13 cellular contexts compared by ENCODE assay signal in genomic region chr7:2851499-2851898, GRCh38. TPM values are rescaled to one million over a fixed set of nuclear protein-coding genes. Genes with fewer than 3 reads are reported as not detected.
DNase-seq lines count a peak whose midpoint lies in the region; ATAC-seq and TF ChIP-seq lines count a peak whose summit lies in the region.
"Had no signal": no experiment of that assay in that cellular context is flagged by ENCODE, and none has a peak within 500 bp of the region (broad histone marks: within the 10 kb centered on the region; RNA-seq: fewer than 3 reads in every experiment).

No MANE protein-coding gene starts in this region.

- H3K9me3 Mint-ChIP-seq in activated naive CD4-positive, alpha-beta T cell treated with anti-CD3 and anti-CD28 coated beads, Interleukin-2, amount 10 ng/mL, durations not matched to agents 7 days and 5 days = no peaks in the 10 kb centered on the region
- H3K9me3 Mint-ChIP-seq in osteocyte (ENCODE audit: unreplicated experiment) = no peaks in the 10 kb centered on the region
- H3K9me3 Mint-ChIP-seq: GM23338 had no signal

- TF ChIP-seq CTCF in osteocyte (IDR thresholded peaks at IDR 0.05) = no peak

- H3K27ac Mint-ChIP-seq in activated naive CD4-positive, alpha-beta T cell treated with anti-CD3 and anti-CD28 coated beads, Interleukin-2, amount 10 ng/mL, durations not matched to agents 7 days and 5 days = peak overlapping the region; percentile 35
- H3K27ac Mint-ChIP-seq in osteocyte (ENCODE audit: unreplicated experiment) = peak overlapping the region; percentile 42
- H3K27ac Mint-ChIP-seq: GM23338, nephron had no signal

- no peaks in the 10 kb centered on the region for H3K36me3 Mint-ChIP-seq in activated naive CD4-positive, alpha-beta T cell treated with anti-CD3 and anti-CD28 coated beads, Interleukin-2, amount 10 ng/mL, durations not matched to agents 7 days and 5 days
- no peaks in the 10 kb centered on the region for H3K36me3 Mint-ChIP-seq in osteocyte (ENCODE audit: unreplicated experiment)

- no peaks in the 10 kb centered on the region for H3K27me3 Mint-ChIP-seq in activated naive CD4-positive, alpha-beta T cell treated with anti-CD3 and anti-CD28 coated beads, Interleukin-2, amount 10 ng/mL, durations not matched to agents 7 days and 5 days
- no peaks in the 10 kb centered on the region for H3K27me3 Mint-ChIP-seq in osteocyte (ENCODE audit: unreplicated experiment)

- CTCF ChIA-PET in activated naive CD4-positive, alpha-beta T cell treated with anti-CD3 and anti-CD28 coated beads, Interleukin-2, amount 10 ng/mL, durations not matched to agents 7 days and 5 days (lab: Charles Lee) = interaction anchor here (0.9 to 1.6 kb wide), 7 partner anchors 10 to 142 kb away, joined by 3 to 7 read pairs (median 3); no protein-coding TSS in a partner anchor

- DNase-seq in activated naive CD4-positive, alpha-beta T cell treated with anti-CD3 and anti-CD28 coated beads, Interleukin-2, amount 10 ng/mL, durations not matched to agents 7 days and 5 days = no peak
- DNase-seq in activated naive CD4-positive, alpha-beta T cell (lab: John Stamatoyannopoulos, UW) = no peak
- DNase-seq in OCI-M1 (lab: John Stamatoyannopoulos, UW) = peak; percentile 19
- DNase-seq in osteocyte (ENCODE audit: extremely low spot score, unreplicated experiment) = no peak
- no peak for DNase-seq in NCI-H2107 treated with DMSO at 0.1 percent for 48 hours (lab: John Stamatoyannopoulos, UW; ENCODE audit: unreplicated experiment)
- DNase-seq in iPS-NIHi7 (ENCODE audit: extremely low spot score) = no peak
- DNase-seq in stimulated activated CD4-positive, alpha-beta T cell treated with anti-CD3 and anti-CD28 coated beads, Interleukin-4, amount 100 ng/mL, for 24 hours = no peak
- DNase-seq: activated CD4-positive, CD25-positive, alpha-beta regulatory T cell; NCI-H2081 treated with DMSO at 0.1 percent for 48 hours; Peyer's patch had no signal

- peak; percentile 63 for ATAC-seq in GM21825 (IDR thresholded peaks at IDR 0.05; ENCODE audit: unreplicated experiment)
- ATAC-seq: GM23338 had no signal

- peaks cover 6% of the 10 kb centered on the region for H3K4me1 Mint-ChIP-seq in activated naive CD4-positive, alpha-beta T cell treated with anti-CD3 and anti-CD28 coated beads, Interleukin-2, amount 10 ng/mL, durations not matched to agents 7 days and 5 days
- peaks cover 11% of the 10 kb centered on the region for H3K4me1 Mint-ChIP-seq in osteocyte (ENCODE audit: unreplicated experiment)
- H3K4me1 Mint-ChIP-seq: GM23338, nephron had no signal

- no peak overlapping the region for H3K4me3 Mint-ChIP-seq in activated naive CD4-positive, alpha-beta T cell treated with anti-CD3 and anti-CD28 coated beads, Interleukin-2, amount 10 ng/mL, durations not matched to agents 7 days and 5 days
- H3K4me3 Mint-ChIP-seq in osteocyte (ENCODE audit: unreplicated experiment) = no peak overlapping the region
- H3K4me3 Mint-ChIP-seq: GM23338, nephron had no signal

RNA-seq across cellular contexts. Expression of gene GNA12, which starts 7.4 kb away (rescaled TPM):
- total RNA-seq in osteocyte = 68.8 and 69.5 TPM in 2 replicates
